Comparison of ENCODE assay signal across 22 cellular contexts in the genomic region with DNA sequence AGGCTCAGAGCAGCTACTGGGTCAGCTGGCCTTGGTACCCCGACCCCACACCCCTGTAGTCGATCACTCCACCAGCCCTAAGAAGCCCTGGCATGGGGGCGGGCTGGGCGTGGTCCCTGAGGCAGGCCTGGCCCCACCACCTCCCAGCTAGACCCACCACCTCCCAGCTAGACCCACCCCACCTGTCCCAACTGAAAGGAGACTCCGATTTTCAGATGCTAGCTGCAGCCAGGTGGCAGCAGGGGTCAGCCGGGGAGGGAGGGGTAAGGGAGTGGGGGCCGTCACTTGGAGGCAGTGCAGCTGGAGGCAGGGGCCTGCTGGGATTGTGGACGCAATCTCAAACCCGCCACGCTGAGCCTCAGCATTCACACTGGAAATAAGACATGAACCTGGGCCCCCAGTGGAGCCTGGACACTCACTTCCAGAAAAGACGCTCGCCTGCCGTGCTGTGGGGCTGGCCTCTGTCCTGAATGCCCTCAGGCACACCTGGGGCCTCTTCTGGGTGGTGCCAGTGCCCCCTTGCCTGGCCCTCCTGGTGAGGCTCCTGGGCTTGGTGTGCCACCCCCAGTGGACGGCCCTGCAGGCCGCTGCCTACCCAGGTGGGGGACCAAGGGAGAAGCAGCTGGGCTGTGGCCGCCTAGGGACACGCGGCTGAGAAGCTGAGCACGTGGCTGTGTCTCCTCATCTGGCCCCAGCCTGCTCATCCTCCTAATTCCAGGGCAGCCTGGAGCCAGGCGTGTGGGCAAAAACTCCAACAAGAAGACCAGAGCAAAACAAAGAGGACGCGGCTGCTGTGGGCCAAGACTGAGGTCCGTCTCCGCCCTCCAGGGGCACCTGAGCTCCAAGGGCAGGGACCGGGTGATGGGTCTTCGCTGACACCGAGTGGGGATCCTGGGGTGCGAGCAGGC. TPM values are rescaled to one million over a fixed set of nuclear protein-coding genes. Genes with fewer than 3 reads are reported as not detected.
DNase-seq lines count a peak whose midpoint lies in the region; ATAC-seq and TF ChIP-seq lines count a peak whose summit lies in the region.
"Had no signal": no experiment of that assay in that cellular context is flagged by ENCODE, and none has a peak within 500 bp of the region (broad histone marks: within the 10 kb centered on the region; RNA-seq: fewer than 3 reads in every experiment).

No MANE protein-coding gene starts in this region.

- intact Hi-C loops in Right ventricle myocardium superior (cut with DNase I) (no loop called here), cardiac septum (cut with DNase I) (no loop called here), right cardiac atrium (cut with DNase I) (no loop called here)

- H3K27me3 Mint-ChIP-seq in nephron progenitor cell (ENCODE audit: low read depth, poor library complexity) = peaks cover 4% of the 10 kb centered on the region
- no peaks in the 10 kb centered on the region for H3K27me3 Mint-ChIP-seq in stimulated activated naive B cell treated with anti-CD40 and anti-IgM and Interleukin-4, amounts not matched to agents 10 μg/mL and 1 μg/mL and 100 μg/mL, for 72 hours
- H3K27me3 Mint-ChIP-seq in activated CD8-positive, alpha-beta memory T cell treated with anti-CD3 and anti-CD28 coated beads, Interleukin-2, amount 10 ng/mL, durations not matched to agents 7 days and 5 days = no peaks in the 10 kb centered on the region
- H3K27me3 Mint-ChIP-seq: activated CD4-positive, alpha-beta memory T cell treated with anti-CD3 and anti-CD28 coated beads, Interleukin-2, amount 10 ng/mL, durations not matched to agents 7 days and 5 days; activated naive CD8-positive, alpha-beta T cell treated with anti-CD3 and anti-CD28 coated beads, Interleukin-2, amount 10 ng/mL, durations not matched to agents 7 days and 5 days had no signal

- no peak for TF ChIP-seq CTCF in nephron progenitor cell (IDR thresholded peaks at IDR 0.05)

- 80% methylated on average over 28 of the region's 28 CpGs for WGBS in right cardiac atrium

- no peaks in the 10 kb centered on the region for H3K9me3 Mint-ChIP-seq in nephron progenitor cell
- H3K9me3 Mint-ChIP-seq in stimulated activated naive B cell treated with anti-CD40 and anti-IgM and Interleukin-4, amounts not matched to agents 10 μg/mL and 1 μg/mL and 100 μg/mL, for 72 hours = no peaks in the 10 kb centered on the region
- no peaks in the 10 kb centered on the region for H3K9me3 Mint-ChIP-seq in activated CD8-positive, alpha-beta memory T cell treated with anti-CD3 and anti-CD28 coated beads, Interleukin-2, amount 10 ng/mL, durations not matched to agents 7 days and 5 days (ENCODE audit: low read depth)
- H3K9me3 Mint-ChIP-seq: activated CD4-positive, alpha-beta memory T cell treated with anti-CD3 and anti-CD28 coated beads, Interleukin-2, amount 10 ng/mL, durations not matched to agents 7 days and 5 days; activated naive CD8-positive, alpha-beta T cell treated with anti-CD3 and anti-CD28 coated beads, Interleukin-2, amount 10 ng/mL, durations not matched to agents 7 days and 5 days; activated T-cell treated with anti-CD3 and anti-CD28 coated beads, Interleukin-2, amount 50 U/mL, for 72 hours had no signal

- no peaks in the 10 kb centered on the region for H3K9me3 ChIP-seq in right cardiac atrium (ENCODE audit: control insufficient read depth, low read length)
- H3K9me3 ChIP-seq: heart right ventricle, ovary, thyroid gland had no signal

- H3K4me3 Mint-ChIP-seq in nephron progenitor cell = no peak overlapping the region
- H3K4me3 Mint-ChIP-seq in stimulated activated naive B cell treated with anti-CD40 and anti-IgM and Interleukin-4, amounts not matched to agents 10 μg/mL and 1 μg/mL and 100 μg/mL, for 72 hours = no peak overlapping the region
- no peak overlapping the region for H3K4me3 Mint-ChIP-seq in activated CD8-positive, alpha-beta memory T cell treated with anti-CD3 and anti-CD28 coated beads, Interleukin-2, amount 10 ng/mL, durations not matched to agents 7 days and 5 days
- H3K4me3 Mint-ChIP-seq: activated CD4-positive, alpha-beta memory T cell treated with anti-CD3 and anti-CD28 coated beads, Interleukin-2, amount 10 ng/mL, durations not matched to agents 7 days and 5 days; activated naive CD8-positive, alpha-beta T cell treated with anti-CD3 and anti-CD28 coated beads, Interleukin-2, amount 10 ng/mL, durations not matched to agents 7 days and 5 days; activated T-cell treated with anti-CD3 and anti-CD28 coated beads, Interleukin-2, amount 50 U/mL, for 72 hours had no signal

- DNase-seq in Right ventricle myocardium superior (peak; percentile 37), cardiac septum (ENCODE audit: low spot score) (no peak), right cardiac atrium (peak; percentile 12 to 57 (median 54)), nephron progenitor cell (peak; percentile 10), NCI-H146 treated with DMSO at 0.1 percent for 48 hours (lab: John Stamatoyannopoulos, UW; ENCODE audit: unreplicated experiment) (no peak), NCI-H2196 treated with DMSO at 0.1 percent for 48 hours (lab: John Stamatoyannopoulos, UW; ENCODE audit: unreplicated experiment) (no peak)
- DNase-seq in stimulated activated naive B cell treated with anti-CD40 and anti-IgM and Interleukin-4, amounts not matched to agents 10 μg/mL and 1 μg/mL and 100 μg/mL, for 72 hours = no peak
- DNase-seq in activated CD8-positive, alpha-beta memory T cell treated with anti-CD3 and anti-CD28 coated beads, Interleukin-2, amount 10 ng/mL, durations not matched to agents 7 days and 5 days = no peak
- DNase-seq: activated CD4-positive, alpha-beta memory T cell treated with anti-CD3 and anti-CD28 coated beads, Interleukin-2, amount 10 ng/mL, durations not matched to agents 7 days and 5 days; activated naive CD8-positive, alpha-beta T cell treated with anti-CD3 and anti-CD28 coated beads, Interleukin-2, amount 10 ng/mL, durations not matched to agents 7 days and 5 days; activated T-cell treated with anti-CD3 and anti-CD28 coated beads, Interleukin-2, amount 50 U/mL, for 72 hours; DMS153; effector CD4-positive, alpha-beta T cell; GOT3; KG1; NCI-H1105 treated with DMSO at 0.1 percent for 48 hours; NK-92 treated with Interleukin-12 subunit alpha and Interleukin-12 subunit beta, amount 100 ng/mL, for 24 hours; small intestine; T-helper 1 cell; thyroid gland had no signal

- H3K4me3 ChIP-seq in right cardiac atrium (ENCODE audit: low read length) = no peak overlapping the region
- H3K4me3 ChIP-seq: heart right ventricle, ovary, thyroid gland had no signal

- no peak overlapping the region for H3K27ac ChIP-seq in right cardiac atrium (ENCODE audit: low read length)
- H3K27ac ChIP-seq: thyroid gland had no signal

- peaks cover 37% of the 10 kb centered on the region for H3K4me1 Mint-ChIP-seq in nephron progenitor cell
- H3K4me1 Mint-ChIP-seq in stimulated activated naive B cell treated with anti-CD40 and anti-IgM and Interleukin-4, amounts not matched to agents 10 μg/mL and 1 μg/mL and 100 μg/mL, for 72 hours = peaks cover 1 to 4% of the 10 kb centered on the region in 2 donors
- H3K4me1 Mint-ChIP-seq in activated CD8-positive, alpha-beta memory T cell treated with anti-CD3 and anti-CD28 coated beads, Interleukin-2, amount 10 ng/mL, durations not matched to agents 7 days and 5 days = peaks cover 19% of the 10 kb centered on the region
- H3K4me1 Mint-ChIP-seq: activated CD4-positive, alpha-beta memory T cell treated with anti-CD3 and anti-CD28 coated beads, Interleukin-2, amount 10 ng/mL, durations not matched to agents 7 days and 5 days had no signal

- peaks cover 3% of the 10 kb centered on the region for H3K4me1 ChIP-seq in right cardiac atrium (ENCODE audit: control insufficient read depth, insufficient read depth, low read length)
- H3K4me1 ChIP-seq: thyroid gland had no signal

- H3K36me3 Mint-ChIP-seq in nephron progenitor cell (ENCODE audit: low read depth) = no peaks in the 10 kb centered on the region
- no peaks in the 10 kb centered on the region for H3K36me3 Mint-ChIP-seq in stimulated activated naive B cell treated with anti-CD40 and anti-IgM and Interleukin-4, amounts not matched to agents 10 μg/mL and 1 μg/mL and 100 μg/mL, for 72 hours
- H3K36me3 Mint-ChIP-seq in activated CD8-positive, alpha-beta memory T cell treated with anti-CD3 and anti-CD28 coated beads, Interleukin-2, amount 10 ng/mL, durations not matched to agents 7 days and 5 days = no peaks in the 10 kb centered on the region
- H3K36me3 Mint-ChIP-seq: activated naive CD8-positive, alpha-beta T cell treated with anti-CD3 and anti-CD28 coated beads, Interleukin-2, amount 10 ng/mL, durations not matched to agents 7 days and 5 days had no signal

- ATAC-seq in Right ventricle myocardium superior (ENCODE audit: poor library complexity) (no peak), right cardiac atrium (no peak)
- ATAC-seq in stimulated activated naive B cell treated with anti-CD40 and anti-IgM and Interleukin-4, amounts not matched to agents 10 μg/mL and 1 μg/mL and 100 μg/mL, for 72 hours (replicated peaks) = no peak
- ATAC-seq in activated CD8-positive, alpha-beta memory T cell treated with anti-CD3 and anti-CD28 coated beads, Interleukin-2, amount 10 ng/mL, durations not matched to agents 7 days and 5 days = no peak
- ATAC-seq: heart right ventricle had no signal

- CTCF ChIA-PET in activated CD8-positive, alpha-beta memory T cell treated with anti-CD3 and anti-CD28 coated beads, Interleukin-2, amount 10 ng/mL, durations not matched to agents 7 days and 5 days (lab: Charles Lee) = interaction anchor here (1.4 kb wide), 1 partner anchor 13 kb away, joined by 3 read pairs; no protein-coding TSS in a partner anchor

- no peaks in the 10 kb centered on the region for H3K27me3 ChIP-seq in right cardiac atrium (ENCODE audit: control insufficient read depth, insufficient read depth)
- H3K27me3 ChIP-seq: heart right ventricle, ovary, thyroid gland had no signal

- H3K27ac Mint-ChIP-seq in nephron progenitor cell = no peak overlapping the region
- no peak overlapping the region for H3K27ac Mint-ChIP-seq in stimulated activated naive B cell treated with anti-CD40 and anti-IgM and Interleukin-4, amounts not matched to agents 10 μg/mL and 1 μg/mL and 100 μg/mL, for 72 hours
- no peak overlapping the region for H3K27ac Mint-ChIP-seq in activated CD8-positive, alpha-beta memory T cell treated with anti-CD3 and anti-CD28 coated beads, Interleukin-2, amount 10 ng/mL, durations not matched to agents 7 days and 5 days
- H3K27ac Mint-ChIP-seq: activated CD4-positive, alpha-beta memory T cell treated with anti-CD3 and anti-CD28 coated beads, Interleukin-2, amount 10 ng/mL, durations not matched to agents 7 days and 5 days; activated naive CD8-positive, alpha-beta T cell treated with anti-CD3 and anti-CD28 coated beads, Interleukin-2, amount 10 ng/mL, durations not matched to agents 7 days and 5 days; activated T-cell treated with anti-CD3 and anti-CD28 coated beads, Interleukin-2, amount 50 U/mL, for 72 hours had no signal

RNA-seq across cellular contexts. Expression of a gene that starts 26.7 kb away (rescaled TPM):
- total RNA-seq in Right ventricle myocardium superior (15.3 TPM), cardiac septum (16.6 TPM), right cardiac atrium (10 to 100 TPM; 14.1 to 19.1 (median 15.4) TPM)
- 10.3 TPM for polyA plus RNA-seq in right cardiac atrium
- total RNA-seq in activated CD8-positive, alpha-beta memory T cell treated with anti-CD3 and anti-CD28 coated beads, Interleukin-2, amount 10 ng/mL, durations not matched to agents 7 days and 5 days = 1 to 10 TPM; 2.5 to 2.6 TPM

Comparison
In these comparisons a context has a peak if more than half of its experiments do, and no peak if none do; other contexts are left out.
1. DNase-seq: peak in Right ventricle myocardium superior (single experiment), right cardiac atrium (3 of 3) and nephron progenitor cell (single experiment); none in cardiac septum (single experiment), stimulated activated naive B cell treated with anti-CD40 and anti-IgM and Interleukin-4, amounts not matched to agents 10 μg/mL and 1 μg/mL and 100 μg/mL, for 72 hours (single experiment), NCI-H146 treated with DMSO at 0.1 percent for 48 hours (single experiment), NCI-H2196 treated with DMSO at 0.1 percent for 48 hours (single experiment) and activated CD8-positive, alpha-beta memory T cell treated with anti-CD3 and anti-CD28 coated beads, Interleukin-2, amount 10 ng/mL, durations not matched to agents 7 days and 5 days (single experiment).